ENCODE assay signal across 25 cellular contexts in the genomic region with DNA sequence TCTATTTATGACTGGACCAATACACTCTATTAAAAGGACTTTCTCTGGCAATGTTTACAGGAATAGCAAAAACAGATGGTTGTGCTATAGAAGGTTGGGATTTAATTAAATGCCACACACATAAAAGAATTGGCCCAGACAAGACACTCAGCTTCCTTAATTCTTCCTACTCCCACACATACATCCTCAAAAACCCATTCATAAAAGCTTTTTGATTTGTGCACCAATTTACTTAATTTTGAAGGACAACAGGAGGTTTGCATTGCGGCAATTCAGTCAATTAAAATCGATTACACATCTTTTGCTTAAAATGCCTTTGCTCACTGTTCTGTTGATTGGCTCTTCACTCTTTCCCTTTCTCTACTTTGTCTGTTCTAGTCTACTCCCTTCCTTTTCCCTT.
"Had no signal": no experiment of that assay in that cellular context is flagged by ENCODE, and none has a peak within 500 bp of the region (broad histone marks: within the 10 kb centered on the region; RNA-seq: fewer than 3 reads in every experiment).

No MANE protein-coding gene starts in this region.

- H3K4me1 Mint-ChIP-seq: endodermal cell; naive thymus-derived CD4-positive, alpha-beta T cell had no signal

- H3K36me3 ChIP-seq: esophagus squamous epithelium, gastrocnemius medialis, heart right ventricle, left lung, lower lobe of right lung had no signal

- H3K4me1 ChIP-seq: esophagus squamous epithelium, gastrocnemius medialis, heart right ventricle, left lung, lower lobe of right lung had no signal

- FAIRE-seq: endometrium, islet of Langerhans, keratinocyte had no signal

- H3K27ac Mint-ChIP-seq: dendritic cell treated with granulocyte-macrophage colony-stimulating factor and Interleukin-4, amounts not matched to agents 40 ng/mL and 50 ng/mL, for 4 days; effector memory CD8-positive, alpha-beta T cell; endodermal cell; naive thymus-derived CD4-positive, alpha-beta T cell had no signal

- H3K4me3 ChIP-seq: esophagus squamous epithelium, gastrocnemius medialis, heart right ventricle, left lung, lower lobe of right lung had no signal

- H3K27ac ChIP-seq: epithelial cell of prostate, esophagus squamous epithelium, gastrocnemius medialis, heart right ventricle, left lung, lower lobe of right lung had no signal

- H3K9me3 Mint-ChIP-seq: dendritic cell treated with granulocyte-macrophage colony-stimulating factor and Interleukin-4, amounts not matched to agents 40 ng/mL and 50 ng/mL, for 4 days; endodermal cell had no signal

- DNase-seq: cortex of kidney; effector CD8-positive, alpha-beta T cell; effector memory CD8-positive, alpha-beta T cell; endodermal cell; erythroblast; esophagus squamous epithelium; foreskin fibroblast; foreskin melanocyte; gastrocnemius medialis; glutamatergic neuron; head of caudate nucleus; heart right ventricle; hippocampal formation; left cardiac atrium; left lung; left ventricle myocardium superior; lower lobe of right lung; mesenchymal stem cell; midbrain; naive thymus-derived CD4-positive, alpha-beta T cell had no signal

- H3K9me3 ChIP-seq: esophagus squamous epithelium, gastrocnemius medialis, heart right ventricle, left lung, lower lobe of right lung had no signal

- H3K36me3 Mint-ChIP-seq: naive thymus-derived CD4-positive, alpha-beta T cell had no signal

- H3K27me3 ChIP-seq: esophagus squamous epithelium, gastrocnemius medialis, heart right ventricle had no signal

- H3K4me3 Mint-ChIP-seq: dendritic cell treated with granulocyte-macrophage colony-stimulating factor and Interleukin-4, amounts not matched to agents 40 ng/mL and 50 ng/mL, for 4 days; effector memory CD8-positive, alpha-beta T cell; endodermal cell; naive thymus-derived CD4-positive, alpha-beta T cell had no signal

- H3K27me3 Mint-ChIP-seq: dendritic cell treated with granulocyte-macrophage colony-stimulating factor and Interleukin-4, amounts not matched to agents 40 ng/mL and 50 ng/mL, for 4 days; effector memory CD8-positive, alpha-beta T cell; naive thymus-derived CD4-positive, alpha-beta T cell had no signal
